9 cellular contexts compared by ENCODE assay signal in the genomic region with DNA sequence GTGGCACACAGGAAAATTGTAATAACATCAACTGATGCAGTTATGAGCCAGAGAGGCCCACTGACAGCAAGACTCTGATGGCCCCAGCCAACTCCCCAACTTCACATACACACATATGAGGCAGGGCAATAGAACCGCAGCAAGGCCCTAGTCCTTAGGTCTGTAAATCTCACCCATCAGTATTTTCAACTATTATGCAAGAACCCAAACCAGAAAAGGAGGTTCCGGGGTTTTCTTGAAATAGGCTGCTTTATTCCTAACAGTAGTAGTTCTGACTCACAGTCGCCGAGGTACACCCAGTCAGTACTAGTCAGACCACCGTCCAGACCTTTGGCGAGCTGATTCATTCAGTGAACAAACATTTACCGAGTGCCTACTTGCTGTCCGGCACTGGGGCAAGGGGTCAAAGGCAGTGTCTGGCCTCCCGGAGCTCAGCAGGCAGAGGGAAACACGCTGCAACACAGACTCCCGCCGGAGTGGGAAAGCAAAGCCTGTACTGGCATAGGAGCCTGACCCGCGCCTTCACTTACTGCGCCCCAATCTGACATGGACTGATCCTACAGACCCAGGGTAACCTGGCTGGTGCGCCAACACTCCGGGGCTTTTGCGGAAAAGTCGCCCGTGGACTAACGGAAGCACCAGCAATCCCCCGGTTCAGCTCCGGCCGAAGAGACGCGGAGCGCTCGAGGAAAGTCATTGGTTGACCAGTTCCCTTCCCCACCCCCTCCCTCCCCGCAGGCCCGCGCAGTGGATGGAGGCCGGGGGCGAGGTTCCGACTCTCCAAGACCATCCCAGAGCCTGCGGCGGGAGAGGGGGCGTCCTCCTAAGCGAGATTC. TPM values are rescaled to one million over a fixed set of nuclear protein-coding genes. Genes with fewer than 3 reads are reported as not detected.
DNase-seq lines count a peak whose midpoint lies in the region; ATAC-seq and TF ChIP-seq lines count a peak whose summit lies in the region.
"Had no signal": no experiment of that assay in that cellular context is flagged by ENCODE, and none has a peak within 500 bp of the region (broad histone marks: within the 10 kb centered on the region; RNA-seq: fewer than 3 reads in every experiment).

No MANE protein-coding gene starts in this region.

- POLR2A ChIA-PET in activated CD8-positive, alpha-beta T cell treated with anti-CD3 and anti-CD28 coated beads, Interleukin-2, amount 10 ng/mL, durations not matched to agents 7 days and 5 days (lab: Charles Lee) = no interaction called here
- POLR2A ChIA-PET in activated CD8-positive, alpha-beta T cell treated with anti-CD3 and anti-CD28 coated beads for 36 hours (lab: Charles Lee) = no interaction called here

- no peak for ATAC-seq in activated CD8-positive, alpha-beta T cell treated with anti-CD3 and anti-CD28 coated beads, Interleukin-2, amount 10 ng/mL, durations not matched to agents 7 days and 5 days
- ATAC-seq in activated CD8-positive, alpha-beta T cell treated with anti-CD3 and anti-CD28 coated beads for 36 hours = no peak
- no peak for ATAC-seq in GM21367 (IDR thresholded peaks at IDR 0.05; ENCODE audit: unreplicated experiment)

- no peaks in the 10 kb centered on the region for H3K9me3 Mint-ChIP-seq in activated CD8-positive, alpha-beta T cell treated with anti-CD3 and anti-CD28 coated beads, Interleukin-2, amount 10 ng/mL, durations not matched to agents 7 days and 5 days (ENCODE audit: insufficient read depth)
- no peaks in the 10 kb centered on the region for H3K9me3 Mint-ChIP-seq in activated CD8-positive, alpha-beta T cell treated with anti-CD3 and anti-CD28 coated beads for 36 hours

- DNase-seq in activated CD8-positive, alpha-beta T cell treated with anti-CD3 and anti-CD28 coated beads, Interleukin-2, amount 10 ng/mL, durations not matched to agents 7 days and 5 days = no peak
- DNase-seq in activated CD8-positive, alpha-beta T cell treated with anti-CD3 and anti-CD28 coated beads for 36 hours = no peak
- peak; percentile 41 to 43 for DNase-seq in T47D (ENCODE audit: low read depth in 1 of 2, low spot score in 1 of 2)
- DNase-seq in kidney glomerular epithelial cell (lab: John Stamatoyannopoulos, UW) = peak; percentile 66
- peak in 29 of 49 donors; percentile 14 to 61 (median 28) for DNase-seq in substantia nigra (lab: John Stamatoyannopoulos, UW)
- no peak for DNase-seq in middle frontal gyrus (ENCODE audit: extremely low spot score, low spot score)
- DNase-seq in erythroblast (lab: John Stamatoyannopoulos, UW) = no peak
- DNase-seq: DND-41 had no signal

- peak overlapping the region; percentile 53 for H3K4me3 Mint-ChIP-seq in activated CD8-positive, alpha-beta T cell treated with anti-CD3 and anti-CD28 coated beads, Interleukin-2, amount 10 ng/mL, durations not matched to agents 7 days and 5 days
- no peak overlapping the region for H3K4me3 Mint-ChIP-seq in activated CD8-positive, alpha-beta T cell treated with anti-CD3 and anti-CD28 coated beads for 36 hours

- peaks cover 7% of the 10 kb centered on the region for H3K4me1 Mint-ChIP-seq in activated CD8-positive, alpha-beta T cell treated with anti-CD3 and anti-CD28 coated beads, Interleukin-2, amount 10 ng/mL, durations not matched to agents 7 days and 5 days (ENCODE audit: low read depth)
- H3K4me1 Mint-ChIP-seq in activated CD8-positive, alpha-beta T cell treated with anti-CD3 and anti-CD28 coated beads for 36 hours (ENCODE audit: low read depth) = peaks cover 4% of the 10 kb centered on the region

- no peaks in the 10 kb centered on the region for H3K36me3 Mint-ChIP-seq in activated CD8-positive, alpha-beta T cell treated with anti-CD3 and anti-CD28 coated beads, Interleukin-2, amount 10 ng/mL, durations not matched to agents 7 days and 5 days (ENCODE audit: low read depth)
- no peaks in the 10 kb centered on the region for H3K36me3 Mint-ChIP-seq in activated CD8-positive, alpha-beta T cell treated with anti-CD3 and anti-CD28 coated beads for 36 hours (ENCODE audit: low read depth)

- H3K27me3 Mint-ChIP-seq in activated CD8-positive, alpha-beta T cell treated with anti-CD3 and anti-CD28 coated beads, Interleukin-2, amount 10 ng/mL, durations not matched to agents 7 days and 5 days (ENCODE audit: low read depth) = peaks cover 27% of the 10 kb centered on the region
- peaks cover 17% of the 10 kb centered on the region for H3K27me3 Mint-ChIP-seq in activated CD8-positive, alpha-beta T cell treated with anti-CD3 and anti-CD28 coated beads for 36 hours

- H3K27ac ChIP-seq in substantia nigra (ENCODE audit: low read depth, low read length, poor library complexity, severe bottlenecking) = peak overlapping the region; percentile 53

- in situ Hi-C loops in T47D (cut with HindIII; ENCODE audit: low pct_unique_long_range_greater_than_20kb, low sequenced_read_pairs) = no loop called here

- no peak for TF ChIP-seq POLR2A in erythroblast (IDR thresholded peaks at IDR 0.05; ENCODE audit: low read length)

- intact Hi-C loops in activated CD8-positive, alpha-beta T cell treated with anti-CD3 and anti-CD28 coated beads for 36 hours (cut with micrococcal nuclease) = loop anchor here (5.0 kb wide), 1 partner anchor 44 kb away; no protein-coding TSS in a partner anchor

- TF ChIP-seq CTCF in activated CD8-positive, alpha-beta T cell treated with anti-CD3 and anti-CD28 coated beads for 36 hours (IDR thresholded peaks at IDR 0.05) = no peak

- CTCF ChIA-PET in activated CD8-positive, alpha-beta T cell treated with anti-CD3 and anti-CD28 coated beads, Interleukin-2, amount 10 ng/mL, durations not matched to agents 7 days and 5 days (lab: Charles Lee) = no interaction called here
- CTCF ChIA-PET in activated CD8-positive, alpha-beta T cell treated with anti-CD3 and anti-CD28 coated beads for 36 hours (lab: Charles Lee) = no interaction called here

- peak overlapping the region; percentile 21 for H3K27ac Mint-ChIP-seq in activated CD8-positive, alpha-beta T cell treated with anti-CD3 and anti-CD28 coated beads, Interleukin-2, amount 10 ng/mL, durations not matched to agents 7 days and 5 days
- H3K27ac Mint-ChIP-seq in activated CD8-positive, alpha-beta T cell treated with anti-CD3 and anti-CD28 coated beads for 36 hours = no peak overlapping the region

RNA-seq across cellular contexts. Expression of gene PLEKHA7, which starts 1.3 kb away (rescaled TPM):
- total RNA-seq in activated CD8-positive, alpha-beta T cell treated with anti-CD3 and anti-CD28 coated beads, Interleukin-2, amount 10 ng/mL, durations not matched to agents 7 days and 5 days = under 1 TPM; 0.47 to 0.50 TPM
- 1 to 10 TPM; 6.0 to 6.6 TPM for total RNA-seq in activated CD8-positive, alpha-beta T cell treated with anti-CD3 and anti-CD28 coated beads for 36 hours

Comparison
In these comparisons a context has a peak if more than half of its experiments do, and no peak if none do; other contexts are left out.
1. RNA of gene PLEKHA7, which starts 1.3 kb away (total RNA-seq): 6.0 to 6.6 TPM in activated CD8-positive, alpha-beta T cell treated with anti-CD3 and anti-CD28 coated beads for 36 hours; 0.47 to 0.50 TPM in activated CD8-positive, alpha-beta T cell treated with anti-CD3 and anti-CD28 coated beads, Interleukin-2, amount 10 ng/mL, durations not matched to agents 7 days and 5 days; every median in the first group is over 4 times any median in the second.
2. DNase-seq: peak in T47D (2 of 2), kidney glomerular epithelial cell (single experiment) and substantia nigra (29 of 49); none in activated CD8-positive, alpha-beta T cell treated with anti-CD3 and anti-CD28 coated beads, Interleukin-2, amount 10 ng/mL, durations not matched to agents 7 days and 5 days (single experiment), activated CD8-positive, alpha-beta T cell treated with anti-CD3 and anti-CD28 coated beads for 36 hours (single experiment), middle frontal gyrus (single experiment) and erythroblast (0 of 2).